13 cellular contexts compared by ENCODE assay signal in the genomic region with DNA sequence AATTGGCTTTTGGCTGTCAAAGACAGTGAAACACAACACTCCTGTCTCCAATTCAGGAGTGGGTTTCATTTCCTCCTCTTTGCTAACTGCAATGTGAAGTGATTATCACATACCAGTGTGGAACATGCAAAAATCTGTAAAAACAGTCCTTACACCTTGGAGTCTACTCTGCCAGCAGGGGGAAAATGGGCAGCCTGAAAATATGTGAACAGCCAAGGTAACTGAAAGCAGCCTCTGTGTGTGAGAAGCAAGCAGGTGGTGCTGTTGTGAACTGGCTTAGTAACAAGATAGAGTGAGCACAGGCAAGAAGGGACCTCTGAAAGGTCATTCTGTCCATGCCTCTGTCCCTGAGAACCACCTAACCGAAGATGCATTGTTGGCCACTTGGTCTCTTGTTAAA. TPM values are rescaled to one million over a fixed set of nuclear protein-coding genes. Genes with fewer than 3 reads are reported as not detected.
A peak's percentile ranks its signal among the peaks of the same experiment; 100 is the strongest.
DNase-seq lines count a peak whose midpoint lies in the region; ATAC-seq, FAIRE-seq and TF ChIP-seq lines count a peak whose summit lies in the region.
"Had no signal": no experiment of that assay in that cellular context is flagged by ENCODE, and none has a peak within 500 bp of the region (broad histone marks: within the 10 kb centered on the region; RNA-seq: fewer than 3 reads in every experiment).

No MANE protein-coding gene starts in this region.

- H2BK20ac ChIP-seq in H1 (ENCODE audit: low read length) = no peak overlapping the region

- H2BK5ac ChIP-seq in H1 (ENCODE audit: low read depth, low read length) = no peak overlapping the region

- peaks cover 26 to 38% (median 36%) of the 10 kb centered on the region in 4 experiments for H3K27me3 ChIP-seq in H1 (replicated peaks in 1 of 4; ENCODE audit: control insufficient read depth in 3 of 4, extremely low read depth in 1 of 4, insufficient read depth in 3 of 4, low read length in 3 of 4)

- DNase-seq in ACHN (peak; percentile 44), ELR (ENCODE audit: low read depth) (peak; percentile 26), NCI-H748 (lab: John Stamatoyannopoulos, UW; ENCODE audit: unreplicated experiment) (peak; percentile 50), H1 (ENCODE audit: low read depth in 1 of 2, low spot score in 2 of 2) (no peak)
- no peak for DNase-seq in stimulated activated CD4-positive, alpha-beta T cell treated with anti-CD3 and anti-CD28 coated beads, Interleukin-2, amount 100 ng/mL, for 24 hours
- DNase-seq: activated CD4-positive, alpha-beta T cell treated with anti-CD3 and anti-CD28 coated beads, Interleukin-2, amount 50 U/mL, for 48 hours; stimulated activated CD8-positive, alpha-beta memory T cell treated with anti-CD3 and anti-CD28 coated beads, Interleukin-4, amount 100 ng/mL, for 48 hours had no signal

- no peaks in the 10 kb centered on the region for H3K79me2 ChIP-seq in H1 (ENCODE audit: control insufficient read depth in 1 of 2, insufficient read depth in 2 of 2, low read length in 2 of 2)

- H3K4me3 ChIP-seq in H1 (ENCODE audit: extremely low read depth in 1 of 4, insufficient read depth in 2 of 4, low read depth in 3 of 4, low read length in 4 of 4) = no peak overlapping the region

- no peaks in the 10 kb centered on the region for H3K36me3 ChIP-seq in H1 (ENCODE audit: control insufficient read depth in 2 of 4, insufficient read depth in 4 of 4, low read length in 3 of 4)

- H3K4ac ChIP-seq in H1 (replicated peaks; ENCODE audit: insufficient read length, low read depth, low read length) = no peak overlapping the region

- FAIRE-seq in H1 (lab: Jason Lieb, UNC) = peak; percentile 78
- FAIRE-seq: GM18507 had no signal

- peaks cover 14 to 19% of the 10 kb centered on the region in 2 experiments for H4K20me1 ChIP-seq in H1 (replicated peaks in 1 of 2; ENCODE audit: control insufficient read depth in 1 of 2, insufficient read depth in 2 of 2, low read length in 2 of 2)

- no peaks in the 10 kb centered on the region for H3K79me1 ChIP-seq in H1 (ENCODE audit: low read depth, low read length)

- H3K18ac ChIP-seq in H1 (ENCODE audit: extremely low read depth, low read length) = no peak overlapping the region

- no peak overlapping the region for H3K23ac ChIP-seq in H1 (ENCODE audit: insufficient read length)

- no peak overlapping the region for H3K4me2 ChIP-seq in H1 (ENCODE audit: insufficient read depth in 1 of 2, low read depth in 2 of 2, low read length in 2 of 2)

- no peak overlapping the region for H2BK12ac ChIP-seq in H1 (ENCODE audit: low read depth, low read length)

- in situ Hi-C loops in ACHN (cut with HindIII; ENCODE audit: low pct_ligation_motif_present, low pct_unique_long_range_greater_than_20kb, low sequenced_read_pairs) = no loop called here

- H3K27ac ChIP-seq in H1 (ENCODE audit: low read depth, low read length) = no peak overlapping the region

- TF ChIP-seq CTCF in H1 (IDR thresholded peaks at IDR 0.05; ENCODE audit: control extremely low read depth in 1 of 3, insufficient read depth in 1 of 3, low read depth in 1 of 3, low read length in 3 of 3) = peak in 2 of 3 experiments; percentile 64 to 73; a peak in 3 of 4 replicates

- H4K8ac ChIP-seq in H1 (ENCODE audit: extremely low read depth, insufficient read depth, low read length) = no peak overlapping the region

- no peak overlapping the region for H3K14ac ChIP-seq in H1 (ENCODE audit: insufficient read length)

- H2BK15ac ChIP-seq in H1 (ENCODE audit: low read length) = no peak overlapping the region

- no peak overlapping the region for H2AFZ ChIP-seq in H1 (ENCODE audit: low read length)

- peaks cover 0 to 8% of the 10 kb centered on the region in 2 experiments; a peak in 1 of 4 replicates for H3K9me3 ChIP-seq in H1 (ENCODE audit: insufficient read depth in 2 of 2, low read depth in 1 of 2, low read length in 1 of 2)

- TF ChIP-seq EP300 in H1 (IDR thresholded peaks at IDR 0.05; ENCODE audit: borderline replicate concordance in 1 of 2, low read depth in 2 of 2, low read length in 2 of 2) = no peak

- CTCF ChIA-PET in H1 (lab: Charles Lee; ENCODE audit: partially characterized antibody) = interaction anchor here (0.6 to 4.4 kb wide), 16 partner anchors 10 to 184 kb away, joined by 3 to 36 read pairs (median 4); no protein-coding TSS in a partner anchor

- WGBS in H1 (ENCODE audit: extremely low coverage in 1 of 2, insufficient coverage in 1 of 2, insufficient read length in 1 of 2, insufficient replicate concordance in 2 of 2, low coverage in 1 of 2, low lambda C conversion rate in 2 of 2, missing lambda C conversion rate in 1 of 2), 2 experiments = 73% methylated on average over 1 of the region's 1 CpG; no CpG with 5 or more reads in 1 of the 2 experiments

- H2AK5ac ChIP-seq in H1 (ENCODE audit: low read depth, low read length) = no peak overlapping the region

- no peak overlapping the region for H3K56ac ChIP-seq in H1 (replicated peaks; ENCODE audit: insufficient read length, low read depth, low read length)

- no peak overlapping the region for H4K91ac ChIP-seq in H1 (replicated peaks; ENCODE audit: insufficient read length, low read length)

- peak; percentile 44 to 65 for TF ChIP-seq RAD21 in H1 (IDR thresholded peaks at IDR 0.05 in 1 of 2, conservative IDR thresholded peaks at IDR 0.05 in 1 of 2; ENCODE audit: low read depth in 2 of 2, low read length in 2 of 2)

- ATAC-seq in GM21529 (IDR thresholded peaks at IDR 0.05; ENCODE audit: unreplicated experiment) (no peak), GM21737 (IDR thresholded peaks at IDR 0.05; ENCODE audit: unreplicated experiment) (no peak), HG03342 (IDR thresholded peaks at IDR 0.05; ENCODE audit: unreplicated experiment) (no peak)

- no peak overlapping the region for H2BK120ac ChIP-seq in H1 (replicated peaks; ENCODE audit: low read depth, low read length)

- POLR2A ChIA-PET in H1 (lab: Charles Lee; ENCODE audit: partially characterized antibody) = interaction anchor here (0.8 to 1.0 kb wide), 2 partner anchors 15 to 41 kb away, joined by 3 to 4 read pairs; no protein-coding TSS in a partner anchor

- no peak overlapping the region for H3K9ac ChIP-seq in H1 (replicated peaks in 1 of 4; ENCODE audit: extremely low read depth in 1 of 4, low read depth in 3 of 4, low read length in 3 of 4)

- H4K5ac ChIP-seq in H1 (ENCODE audit: insufficient read length, low read depth, low read length) = no peak overlapping the region

- no peak for TF ChIP-seq POLR2A in H1 (IDR thresholded peaks at IDR 0.05; ENCODE audit: control extremely low read depth in 1 of 2, low read depth in 2 of 2, low read length in 2 of 2)

- H3K4me1 ChIP-seq in H1 (replicated peaks in 1 of 4; ENCODE audit: control insufficient read depth in 3 of 4, insufficient read depth in 4 of 4, low read length in 3 of 4) = peaks cover 0 to 16% (median 10%) of the 10 kb centered on the region in 4 experiments; a peak in 6 of 7 replicates

- peaks cover 8% of the 10 kb centered on the region for H3K23me2 ChIP-seq in H1 (ENCODE audit: low read depth, low read length)

TF ChIP-seq in H1, 55 proteins besides CTCF, POLR2A, EP300 and RAD21 (continues in another document):
- TF ChIP-seq EZH2 (IDR thresholded peaks at IDR 0.05; ENCODE audit: low read depth, low read length, severe bottlenecking) = no peak
- TF ChIP-seq CHD1 (IDR thresholded peaks at IDR 0.05; ENCODE audit: low read depth, low read length) = no peak
- TF ChIP-seq, protein P1, sequence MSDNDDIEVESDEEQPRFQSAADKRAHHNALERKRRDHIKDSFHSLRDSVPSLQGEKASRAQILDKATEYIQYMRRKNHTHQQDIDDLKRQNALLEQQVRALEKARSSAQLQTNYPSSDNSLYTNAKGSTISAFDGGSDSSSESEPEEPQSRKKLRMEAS (IDR thresholded peaks at IDR 0.05) = 0 out of 2 replicates have a peak, but pooled peaks have one; percentile 25
- TF ChIP-seq, protein P2, sequence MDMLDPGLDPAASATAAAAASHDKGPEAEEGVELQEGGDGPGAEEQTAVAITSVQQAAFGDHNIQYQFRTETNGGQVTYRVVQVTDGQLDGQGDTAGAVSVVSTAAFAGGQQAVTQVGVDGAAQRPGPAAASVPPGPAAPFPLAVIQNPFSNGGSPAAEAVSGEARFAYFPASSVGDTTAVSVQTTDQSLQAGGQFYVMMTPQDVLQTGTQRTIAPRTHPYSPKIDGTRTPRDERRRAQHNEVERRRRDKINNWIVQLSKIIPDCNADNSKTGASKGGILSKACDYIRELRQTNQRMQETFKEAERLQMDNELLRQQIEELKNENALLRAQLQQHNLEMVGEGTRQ (IDR thresholded peaks at IDR 0.05; ENCODE audit: low read length) = no peak
- no peak for TF ChIP-seq TAF7 (optimal IDR thresholded peaks at IDR 0.05; ENCODE audit: borderline replicate concordance, low read depth, low read length)
- no peak for TF ChIP-seq CTBP2 (IDR thresholded peaks at IDR 0.05; ENCODE audit: borderline replicate concordance, insufficient read depth, insufficient read length, low read length)

RNA-seq across cellular contexts. Expression of a gene that starts 6.0 kb away (rescaled TPM):
- 0.30 and 0.48 TPM in 2 replicates for total RNA-seq in H1 (2021; fragmentation: NEBNext Ultra II Directional; extraction: Animal tissue kit (Norgen Biotek cat#: 25700))
- polyA plus RNA-seq in H1 (2011; rRNA removed) = 0.88 and 0.92 TPM in 2 replicates
- polyA plus RNA-seq in H1 (2011; cell fraction: cytosol; rRNA removed) = 1.1 TPM
- 2.0 TPM for polyA plus RNA-seq in H1 (2011; cell fraction: nucleus; rRNA removed)
- polyA plus RNA-seq in H1 (2012, experiment 1 of 2) = 0.71 to 1.3 TPM (median 1.1 TPM) in 4 replicates
- polyA plus RNA-seq in H1 (2012, experiment 2 of 2) = 0.29 TPM
- polyA plus RNA-seq in H1 (2013, experiment 1 of 2) = 0.28 TPM
- polyA plus RNA-seq in H1 (2013, experiment 2 of 2) = 0.35 TPM
- 1.9 and 2.6 TPM in 2 replicates for polyA minus RNA-seq in H1 (2011; rRNA and poly(A)+ RNA removed)
- 0.66 TPM for polyA minus RNA-seq in H1 (2011; cell fraction: cytosol; rRNA and poly(A)+ RNA removed)
- 2.0 TPM for polyA minus RNA-seq in H1 (2011; cell fraction: nucleus; rRNA and poly(A)+ RNA removed)
- total RNA-seq: mononuclear cell, skeletal muscle tissue had no signal

Comparison
In these comparisons a context has a peak if more than half of its experiments do, and no peak if none do; other contexts are left out.
1. DNase-seq: peak in ACHN (single experiment), ELR (single experiment) and NCI-H748 (single experiment); none in H1 (0 of 2) and stimulated activated CD4-positive, alpha-beta T cell treated with anti-CD3 and anti-CD28 coated beads, Interleukin-2, amount 100 ng/mL, for 24 hours (0 of 2).